Comparison of ENCODE assay signal across 1 cellular context in genomic region chr2:96139181-96139758, GRCh38.
TF ChIP-seq lines count a peak whose summit lies in the region.

No MANE protein-coding gene starts in this region.

TF ChIP-seq in GM23338, 12 proteins besides CTCF, POLR2A, EP300 and RAD21:
- TF ChIP-seq, protein P1, sequence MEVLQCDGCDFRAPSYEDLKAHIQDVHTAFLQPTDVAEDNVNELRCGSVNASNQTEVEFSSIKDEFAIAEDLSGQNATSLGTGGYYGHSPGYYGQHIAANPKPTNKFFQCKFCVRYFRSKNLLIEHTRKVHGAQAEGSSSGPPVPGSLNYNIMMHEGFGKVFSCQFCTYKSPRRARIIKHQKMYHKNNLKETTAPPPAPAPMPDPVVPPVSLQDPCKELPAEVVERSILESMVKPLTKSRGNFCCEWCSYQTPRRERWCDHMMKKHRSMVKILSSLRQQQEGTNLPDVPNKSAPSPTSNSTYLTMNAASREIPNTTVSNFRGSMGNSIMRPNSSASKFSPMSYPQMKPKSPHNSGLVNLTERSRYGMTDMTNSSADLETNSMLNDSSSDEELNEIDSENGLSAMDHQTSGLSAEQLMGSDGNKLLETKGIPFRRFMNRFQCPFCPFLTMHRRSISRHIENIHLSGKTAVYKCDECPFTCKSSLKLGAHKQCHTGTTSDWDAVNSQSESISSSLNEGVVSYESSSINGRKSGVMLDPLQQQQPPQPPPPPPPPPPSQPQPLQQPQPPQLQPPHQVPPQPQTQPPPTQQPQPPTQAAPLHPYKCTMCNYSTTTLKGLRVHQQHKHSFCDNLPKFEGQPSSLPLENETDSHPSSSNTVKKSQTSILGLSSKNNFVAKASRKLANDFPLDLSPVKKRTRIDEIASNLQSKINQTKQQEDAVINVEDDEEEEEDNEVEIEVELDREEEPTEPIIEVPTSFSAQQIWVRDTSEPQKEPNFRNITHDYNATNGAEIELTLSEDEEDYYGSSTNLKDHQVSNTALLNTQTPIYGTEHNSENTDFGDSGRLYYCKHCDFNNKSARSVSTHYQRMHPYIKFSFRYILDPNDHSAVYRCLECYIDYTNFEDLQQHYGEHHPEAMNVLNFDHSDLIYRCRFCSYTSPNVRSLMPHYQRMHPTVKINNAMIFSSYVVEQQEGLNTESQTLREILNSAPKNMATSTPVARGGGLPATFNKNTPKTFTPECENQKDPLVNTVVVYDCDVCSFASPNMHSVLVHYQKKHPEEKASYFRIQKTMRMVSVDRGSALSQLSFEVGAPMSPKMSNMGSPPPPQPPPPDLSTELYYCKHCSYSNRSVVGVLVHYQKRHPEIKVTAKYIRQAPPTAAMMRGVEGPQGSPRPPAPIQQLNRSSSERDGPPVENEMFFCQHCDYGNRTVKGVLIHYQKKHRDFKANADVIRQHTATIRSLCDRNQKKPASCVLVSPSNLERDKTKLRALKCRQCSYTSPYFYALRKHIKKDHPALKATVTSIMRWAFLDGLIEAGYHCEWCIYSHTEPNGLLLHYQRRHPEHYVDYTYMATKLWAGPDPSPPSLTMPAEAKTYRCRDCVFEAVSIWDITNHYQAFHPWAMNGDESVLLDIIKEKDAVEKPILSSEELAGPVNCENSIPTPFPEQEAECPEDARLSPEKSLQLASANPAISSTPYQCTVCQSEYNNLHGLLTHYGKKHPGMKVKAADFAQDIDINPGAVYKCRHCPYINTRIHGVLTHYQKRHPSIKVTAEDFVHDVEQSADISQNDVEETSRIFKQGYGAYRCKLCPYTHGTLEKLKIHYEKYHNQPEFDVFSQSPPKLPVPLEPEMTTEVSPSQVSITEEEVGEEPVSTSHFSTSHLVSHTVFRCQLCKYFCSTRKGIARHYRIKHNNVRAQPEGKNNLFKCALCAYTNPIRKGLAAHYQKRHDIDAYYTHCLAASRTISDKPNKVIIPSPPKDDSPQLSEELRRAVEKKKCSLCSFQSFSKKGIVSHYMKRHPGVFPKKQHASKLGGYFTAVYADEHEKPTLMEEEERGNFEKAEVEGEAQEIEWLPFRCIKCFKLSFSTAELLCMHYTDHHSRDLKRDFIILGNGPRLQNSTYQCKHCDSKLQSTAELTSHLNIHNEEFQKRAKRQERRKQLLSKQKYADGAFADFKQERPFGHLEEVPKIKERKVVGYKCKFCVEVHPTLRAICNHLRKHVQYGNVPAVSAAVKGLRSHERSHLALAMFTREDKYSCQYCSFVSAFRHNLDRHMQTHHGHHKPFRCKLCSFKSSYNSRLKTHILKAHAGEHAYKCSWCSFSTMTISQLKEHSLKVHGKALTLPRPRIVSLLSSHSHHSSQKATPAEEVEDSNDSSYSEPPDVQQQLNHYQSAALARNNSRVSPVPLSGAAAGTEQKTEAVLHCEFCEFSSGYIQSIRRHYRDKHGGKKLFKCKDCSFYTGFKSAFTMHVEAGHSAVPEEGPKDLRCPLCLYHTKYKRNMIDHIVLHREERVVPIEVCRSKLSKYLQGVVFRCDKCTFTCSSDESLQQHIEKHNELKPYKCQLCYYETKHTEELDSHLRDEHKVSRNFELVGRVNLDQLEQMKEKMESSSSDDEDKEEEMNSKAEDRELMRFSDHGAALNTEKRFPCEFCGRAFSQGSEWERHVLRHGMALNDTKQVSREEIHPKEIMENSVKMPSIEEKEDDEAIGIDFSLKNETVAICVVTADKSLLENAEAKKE (CRISPR knock-in tag; IDR thresholded peaks at IDR 0.05): no peak
- no peak for TF ChIP-seq JUNB (IDR thresholded peaks at IDR 0.05; ENCODE audit: unreplicated experiment)
- TF ChIP-seq POLR2AphosphoS5 (IDR thresholded peaks at IDR 0.05; ENCODE audit: low read depth): no peak
- no peak for TF ChIP-seq CREB1 (CRISPR knock-in tag; IDR thresholded peaks at IDR 0.05; ENCODE audit: low read depth)
- TF ChIP-seq STAT1 (IDR thresholded peaks at IDR 0.05; ENCODE audit: unreplicated experiment): no peak
- TF ChIP-seq EZH2phosphoT487 (IDR thresholded peaks at IDR 0.05; ENCODE audit: unreplicated experiment): no peak
- no peak for TF ChIP-seq EZH2 (IDR thresholded peaks at IDR 0.05; ENCODE audit: low read depth, unreplicated experiment)
- TF ChIP-seq ZNF331 (CRISPR knock-in tag; IDR thresholded peaks at IDR 0.05; ENCODE audit: low read depth): no peak
- no peak for TF ChIP-seq ZNF114 (CRISPR knock-in tag; IDR thresholded peaks at IDR 0.05)
- TF ChIP-seq, protein P2, sequence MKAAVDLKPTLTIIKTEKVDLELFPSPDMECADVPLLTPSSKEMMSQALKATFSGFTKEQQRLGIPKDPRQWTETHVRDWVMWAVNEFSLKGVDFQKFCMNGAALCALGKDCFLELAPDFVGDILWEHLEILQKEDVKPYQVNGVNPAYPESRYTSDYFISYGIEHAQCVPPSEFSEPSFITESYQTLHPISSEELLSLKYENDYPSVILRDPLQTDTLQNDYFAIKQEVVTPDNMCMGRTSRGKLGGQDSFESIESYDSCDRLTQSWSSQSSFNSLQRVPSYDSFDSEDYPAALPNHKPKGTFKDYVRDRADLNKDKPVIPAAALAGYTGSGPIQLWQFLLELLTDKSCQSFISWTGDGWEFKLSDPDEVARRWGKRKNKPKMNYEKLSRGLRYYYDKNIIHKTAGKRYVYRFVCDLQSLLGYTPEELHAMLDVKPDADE (IDR thresholded peaks at IDR 0.05): no peak
- TF ChIP-seq NANOG (IDR thresholded peaks at IDR 0.05; ENCODE audit: borderline replicate concordance): no peak
- TF ChIP-seq, protein P3, sequence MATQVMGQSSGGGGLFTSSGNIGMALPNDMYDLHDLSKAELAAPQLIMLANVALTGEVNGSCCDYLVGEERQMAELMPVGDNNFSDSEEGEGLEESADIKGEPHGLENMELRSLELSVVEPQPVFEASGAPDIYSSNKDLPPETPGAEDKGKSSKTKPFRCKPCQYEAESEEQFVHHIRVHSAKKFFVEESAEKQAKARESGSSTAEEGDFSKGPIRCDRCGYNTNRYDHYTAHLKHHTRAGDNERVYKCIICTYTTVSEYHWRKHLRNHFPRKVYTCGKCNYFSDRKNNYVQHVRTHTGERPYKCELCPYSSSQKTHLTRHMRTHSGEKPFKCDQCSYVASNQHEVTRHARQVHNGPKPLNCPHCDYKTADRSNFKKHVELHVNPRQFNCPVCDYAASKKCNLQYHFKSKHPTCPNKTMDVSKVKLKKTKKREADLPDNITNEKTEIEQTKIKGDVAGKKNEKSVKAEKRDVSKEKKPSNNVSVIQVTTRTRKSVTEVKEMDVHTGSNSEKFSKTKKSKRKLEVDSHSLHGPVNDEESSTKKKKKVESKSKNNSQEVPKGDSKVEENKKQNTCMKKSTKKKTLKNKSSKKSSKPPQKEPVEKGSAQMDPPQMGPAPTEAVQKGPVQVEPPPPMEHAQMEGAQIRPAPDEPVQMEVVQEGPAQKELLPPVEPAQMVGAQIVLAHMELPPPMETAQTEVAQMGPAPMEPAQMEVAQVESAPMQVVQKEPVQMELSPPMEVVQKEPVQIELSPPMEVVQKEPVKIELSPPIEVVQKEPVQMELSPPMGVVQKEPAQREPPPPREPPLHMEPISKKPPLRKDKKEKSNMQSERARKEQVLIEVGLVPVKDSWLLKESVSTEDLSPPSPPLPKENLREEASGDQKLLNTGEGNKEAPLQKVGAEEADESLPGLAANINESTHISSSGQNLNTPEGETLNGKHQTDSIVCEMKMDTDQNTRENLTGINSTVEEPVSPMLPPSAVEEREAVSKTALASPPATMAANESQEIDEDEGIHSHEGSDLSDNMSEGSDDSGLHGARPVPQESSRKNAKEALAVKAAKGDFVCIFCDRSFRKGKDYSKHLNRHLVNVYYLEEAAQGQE (IDR thresholded peaks at IDR 0.05; ENCODE audit: unreplicated experiment): no peak
